In genomic region chr1:72282690-72283203, GRCh38 we compare ENCODE assay signal across 8 cellular contexts. TPM values are rescaled to one million over a fixed set of nuclear protein-coding genes. Genes with fewer than 3 reads are reported as not detected.
DNase-seq lines count a peak whose midpoint lies in the region; ATAC-seq and TF ChIP-seq lines count a peak whose summit lies in the region.

No MANE protein-coding gene starts in this region.

- peak; percentile 86 for ATAC-seq in GM21360 (IDR thresholded peaks at IDR 0.05; ENCODE audit: unreplicated experiment)
- peak; percentile 56 to 59 for ATAC-seq in activated T-cell treated with anti-CD3 and anti-CD28 coated beads, Interleukin-2, amount 50 U/mL, for 4 hours

- peaks cover 19% of the 10 kb centered on the region for H3K27me3 Mint-ChIP-seq in activated T-cell treated with anti-CD3 and anti-CD28 coated beads, Interleukin-2, amount 50 U/mL, for 4 hours (ENCODE audit: low read depth)

- peak in 1 of 7 experiments; percentile 19 for TF ChIP-seq CTCF in stomach (IDR thresholded peaks at IDR 0.05)

- TF ChIP-seq EP300 in stomach (IDR thresholded peaks at IDR 0.05), result no peak

- intact Hi-C loops in stomach (cut with DNase I; ENCODE audit: low total_unique reads), result no loop called here

- WGBS in stomach, 5 donors, result 0 to 2% (median 1%) methylated on average over 31 to 41 of the region's 41 CpGs

- no peaks in the 10 kb centered on the region for H3K9me3 ChIP-seq in mucosa of stomach (ENCODE audit: control insufficient read depth, low read length)
- H3K9me3 ChIP-seq in stomach, result no peaks in the 10 kb centered on the region

- H3K4me1 Mint-ChIP-seq in activated T-cell treated with anti-CD3 and anti-CD28 coated beads, Interleukin-2, amount 50 U/mL, for 4 hours (ENCODE audit: low read depth), result peaks cover 14% of the 10 kb centered on the region

- no peaks in the 10 kb centered on the region for H3K9me3 Mint-ChIP-seq in activated T-cell treated with anti-CD3 and anti-CD28 coated beads, Interleukin-2, amount 50 U/mL, for 4 hours

- peak overlapping the region; percentile 75 to 92 (median 91) for H3K27ac ChIP-seq in stomach

- H3K27me3 ChIP-seq in mucosa of stomach (ENCODE audit: control insufficient read depth, insufficient read depth, low read length), result peaks cover 33% of the 10 kb centered on the region
- peaks cover 0 to 7% (median 0%) of the 10 kb centered on the region in 3 donors for H3K27me3 ChIP-seq in stomach

- H3K36me3 Mint-ChIP-seq in activated T-cell treated with anti-CD3 and anti-CD28 coated beads, Interleukin-2, amount 50 U/mL, for 4 hours (ENCODE audit: insufficient read depth), result no peaks in the 10 kb centered on the region

- no peak overlapping the region for H3K4me3 Mint-ChIP-seq in activated T-cell treated with anti-CD3 and anti-CD28 coated beads, Interleukin-2, amount 50 U/mL, for 4 hours

- H3K4me3 ChIP-seq in mucosa of stomach (ENCODE audit: low read length), result peak overlapping the region; percentile 24
- H3K4me3 ChIP-seq in stomach, result peak overlapping the region; percentile 65 to 83 (median 78)

- H3K36me3 ChIP-seq in mucosa of stomach (ENCODE audit: control insufficient read depth, insufficient read depth, low read length) (no peaks in the 10 kb centered on the region), stomach (no peaks in the 10 kb centered on the region)

- no peak for TF ChIP-seq POLR2A in stomach (IDR thresholded peaks at IDR 0.05)

- peak overlapping the region; percentile 71 for H3K9ac ChIP-seq in mucosa of stomach (ENCODE audit: low read length)

- H3K4me1 ChIP-seq in mucosa of stomach (ENCODE audit: control insufficient read depth, insufficient read depth, low read length) (peaks cover 4% of the 10 kb centered on the region), stomach (peaks cover 0 to 35% (median 17%) of the 10 kb centered on the region in 4 donors)

- DNase-seq in COR-L47 (lab: John Stamatoyannopoulos, UW), result peak; percentile 95
- peak; percentile 91 for DNase-seq in HK-2 (ENCODE audit: unreplicated experiment)
- DNase-seq in NCI-H82 (lab: John Stamatoyannopoulos, UW), result peak; percentile 94
- peak; percentile 31 for DNase-seq in activated T-cell treated with anti-CD3 and anti-CD28 coated beads, Interleukin-2, amount 50 U/mL, for 4 hours
- DNase-seq in fibroblast of gingiva (ENCODE audit: low read depth), result peak; percentile 98
- peak; percentile 81 for DNase-seq in stomach

RNA-seq across cellular contexts. Expression of gene NEGR1, which starts 0.4 kb away (rescaled TPM):
- not detected for total RNA-seq in activated T-cell treated with anti-CD3 and anti-CD28 coated beads, Interleukin-2, amount 50 U/mL, for 4 hours
- 10 to 100 TPM in 3 of 5 donors, 1 to 10 TPM in 2; 1.2 to 35.4 (median 13.4) TPM for total RNA-seq in stomach
- polyA plus RNA-seq in stomach, result 1 to 10 TPM; 4.0 to 7.9 (median 4.4) TPM

Comparison
In these comparisons a context has a peak if more than half of its experiments do, and no peak if none do; other contexts are left out.
1. Peak in every context shown above with its lines: DNase-seq, ATAC-seq, H3K4me3 ChIP-seq and H3K27ac ChIP-seq.
2. DNase-seq: peak in every context shown above with its lines; median percentile 98 in fibroblast of gingiva; 95 in COR-L47; 94 in NCI-H82; 91 in HK-2; 81 in stomach; 31 in activated T-cell treated with anti-CD3 and anti-CD28 coated beads, Interleukin-2, amount 50 U/mL, for 4 hours.